Comparison of ENCODE assay signal across 29 cellular contexts in the genomic region with DNA sequence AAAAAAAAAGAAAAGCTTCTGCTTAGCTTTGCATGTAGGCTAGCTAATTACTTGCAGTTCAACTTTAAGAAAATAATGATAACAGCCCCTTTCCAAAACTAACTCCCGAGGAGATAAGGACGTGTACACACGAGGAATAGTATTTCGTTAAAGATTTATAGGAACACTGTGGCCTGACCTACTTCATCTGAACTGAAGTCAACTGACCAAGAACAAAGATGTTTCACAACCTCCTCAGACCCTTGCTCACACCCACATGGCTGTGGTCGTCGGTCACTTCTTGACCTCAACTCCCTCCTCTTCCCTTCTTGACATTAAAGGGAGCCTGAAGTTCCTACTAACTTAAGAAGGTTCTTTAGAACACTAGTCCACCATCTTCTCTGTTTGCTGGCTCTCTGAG. TPM values are rescaled to one million over a fixed set of nuclear protein-coding genes. Genes with fewer than 3 reads are reported as not detected.
A peak's percentile ranks its signal among the peaks of the same experiment; 100 is the strongest.
DNase-seq lines count a peak whose midpoint lies in the region; ATAC-seq and TF ChIP-seq lines count a peak whose summit lies in the region.
"Had no signal": no experiment of that assay in that cellular context is flagged by ENCODE, and none has a peak within 500 bp of the region (broad histone marks: within the 10 kb centered on the region; RNA-seq: fewer than 3 reads in every experiment).

No MANE protein-coding gene starts in this region.

- H3K9ac ChIP-seq in mammary epithelial cell (ENCODE audit: insufficient read depth, low read length) = no peak overlapping the region
- H3K9ac ChIP-seq: GM23248 had no signal

- no peak for DNase-seq in activated naive CD4-positive, alpha-beta T cell (lab: John Stamatoyannopoulos, UW)
- DNase-seq in hepatocyte (ENCODE audit: low spot score) (peak; percentile 31), progenitor cell of endocrine pancreas (ENCODE audit: low spot score, unreplicated experiment) (no peak), mammary epithelial cell (no peak)
- no peak for DNase-seq in stimulated activated effector memory CD8-positive, alpha-beta T cell treated with anti-CD3 and anti-CD28 coated beads, Interleukin-12 subunit alpha, Interleukin-12 subunit beta, amount 100 ng/mL, for 72 hours (ENCODE audit: low spot score in 2 of 2)
- DNase-seq: ACHN, BE2C, DMS53, GM23248, H7, KBM-7, MG63, NCI-H1048, NCI-H1417, NCI-H1694, NCI-H2029 treated with DMSO at 0.1 percent for 48 hours, NCI-H2227 treated with DMSO at 0.1 percent for 48 hours, NCI-H526 treated with DMSO at 0.1 percent for 48 hours, Right ventricle myocardium superior, RPMI8226 had no signal

- H3K27ac Mint-ChIP-seq in activated naive CD4-positive, alpha-beta T cell treated with anti-CD3 and anti-CD28 coated beads, Interleukin-2, amount 50 U/mL, for 24 hours = peak overlapping the region; percentile 5
- H3K27ac Mint-ChIP-seq in progenitor cell of endocrine pancreas = peak overlapping the region; percentile 76
- no peak overlapping the region for H3K27ac Mint-ChIP-seq in stimulated activated effector memory CD8-positive, alpha-beta T cell treated with anti-CD3 and anti-CD28 coated beads, Interleukin-12 subunit alpha, Interleukin-12 subunit beta, amount 100 ng/mL, for 72 hours

- 25% methylated on average over 6 of the region's 6 CpGs for WGBS in hepatocyte (ENCODE audit: low lambda C conversion rate, missing lambda C conversion rate)
- 69% methylated on average over 6 of the region's 6 CpGs for WGBS in mammary epithelial cell (ENCODE audit: low coverage, missing lambda C conversion rate)

- no TSS peak for BruUV-seq in mammary epithelial cell (replicated peaks; lab: Mats Ljungman, UMichigan)

- H3K4me2 ChIP-seq in hepatocyte (no peak overlapping the region), mammary epithelial cell (ENCODE audit: insufficient read depth, low read depth, low read length) (no peak overlapping the region)

- no peaks in the 10 kb centered on the region for H3K9me3 Mint-ChIP-seq in activated naive CD4-positive, alpha-beta T cell treated with anti-CD3 and anti-CD28 coated beads, Interleukin-2, amount 50 U/mL, for 24 hours
- H3K9me3 Mint-ChIP-seq in progenitor cell of endocrine pancreas (ENCODE audit: low read depth) = no peaks in the 10 kb centered on the region
- no peaks in the 10 kb centered on the region for H3K9me3 Mint-ChIP-seq in stimulated activated effector memory CD8-positive, alpha-beta T cell treated with anti-CD3 and anti-CD28 coated beads, Interleukin-12 subunit alpha, Interleukin-12 subunit beta, amount 100 ng/mL, for 72 hours

- intact Hi-C loops in mammary epithelial cell (cut with micrococcal nuclease) = no loop called here

- H3K4me3 ChIP-seq in hepatocyte (no peak overlapping the region), mammary epithelial cell (replicated peaks in 1 of 3; ENCODE audit: insufficient read depth in 1 of 3, low read depth in 2 of 3, low read length in 3 of 3) (no peak overlapping the region)
- H3K4me3 ChIP-seq: GM23248, MG63, SJSA1 had no signal

- no peaks in the 10 kb centered on the region for H3K4me1 Mint-ChIP-seq in activated naive CD4-positive, alpha-beta T cell treated with anti-CD3 and anti-CD28 coated beads, Interleukin-2, amount 50 U/mL, for 24 hours
- H3K4me1 Mint-ChIP-seq in progenitor cell of endocrine pancreas (ENCODE audit: low read depth) = peaks cover 18% of the 10 kb centered on the region
- H3K4me1 Mint-ChIP-seq in stimulated activated effector memory CD8-positive, alpha-beta T cell treated with anti-CD3 and anti-CD28 coated beads, Interleukin-12 subunit alpha, Interleukin-12 subunit beta, amount 100 ng/mL, for 72 hours = no peaks in the 10 kb centered on the region

- no peaks in the 10 kb centered on the region for H3K9me3 ChIP-seq in hepatocyte (ENCODE audit: low read depth)
- no peaks in the 10 kb centered on the region for H3K9me3 ChIP-seq in mammary epithelial cell (replicated peaks; ENCODE audit: insufficient read depth, low read length)
- H3K9me3 ChIP-seq: BE2C, MG63, SJSA1 had no signal

- H3K9me2 ChIP-seq in hepatocyte (replicated peaks; ENCODE audit: insufficient read depth) = no peaks in the 10 kb centered on the region

- no peaks in the 10 kb centered on the region for H3K36me3 Mint-ChIP-seq in activated naive CD4-positive, alpha-beta T cell treated with anti-CD3 and anti-CD28 coated beads, Interleukin-2, amount 50 U/mL, for 24 hours
- no peaks in the 10 kb centered on the region for H3K36me3 Mint-ChIP-seq in progenitor cell of endocrine pancreas (ENCODE audit: insufficient read depth)
- no peaks in the 10 kb centered on the region for H3K36me3 Mint-ChIP-seq in stimulated activated effector memory CD8-positive, alpha-beta T cell treated with anti-CD3 and anti-CD28 coated beads, Interleukin-12 subunit alpha, Interleukin-12 subunit beta, amount 100 ng/mL, for 72 hours

- H3K36me3 ChIP-seq in hepatocyte (replicated peaks; ENCODE audit: insufficient read depth, low read depth) = no peaks in the 10 kb centered on the region
- no peaks in the 10 kb centered on the region for H3K36me3 ChIP-seq in mammary epithelial cell (ENCODE audit: insufficient read depth, low read length)
- H3K36me3 ChIP-seq: BE2C, MG63, SJSA1 had no signal

- no peak overlapping the region for H2AFZ ChIP-seq in hepatocyte
- no peak overlapping the region for H2AFZ ChIP-seq in mammary epithelial cell (ENCODE audit: low read depth, low read length)
- H2AFZ ChIP-seq: GM23248 had no signal

- H3K27me3 ChIP-seq in hepatocyte = no peaks in the 10 kb centered on the region
- no peaks in the 10 kb centered on the region for H3K27me3 ChIP-seq in mammary epithelial cell (ENCODE audit: insufficient read depth, low read length)
- H3K27me3 ChIP-seq: BE2C, MG63 had no signal

- H3K27me3 Mint-ChIP-seq in activated naive CD4-positive, alpha-beta T cell treated with anti-CD3 and anti-CD28 coated beads, Interleukin-2, amount 50 U/mL, for 24 hours = peaks cover 9% of the 10 kb centered on the region
- H3K27me3 Mint-ChIP-seq in progenitor cell of endocrine pancreas = peaks cover 16% of the 10 kb centered on the region

- H4K20me1 ChIP-seq in hepatocyte (ENCODE audit: insufficient read depth, poor library complexity, severe bottlenecking) = no peaks in the 10 kb centered on the region
- H4K20me1 ChIP-seq in mammary epithelial cell (ENCODE audit: insufficient read depth, low read length) = no peaks in the 10 kb centered on the region

- H3K4me1 ChIP-seq in hepatocyte (ENCODE audit: insufficient read depth) (peaks cover 23% of the 10 kb centered on the region), mammary epithelial cell (ENCODE audit: insufficient read depth, low read length) (no peaks in the 10 kb centered on the region)
- H3K4me1 ChIP-seq: SJSA1 had no signal

- CTCF ChIA-PET in mammary epithelial cell (lab: Charles Lee; ENCODE audit: low non-redundant PET) = interaction anchor here (0.7 kb wide), 1 partner anchor 131 kb away, joined by 8 read pairs; no protein-coding TSS in a partner anchor

- in situ Hi-C loops in mammary epithelial cell (cut with MboI; ENCODE audit: low sequenced_read_pairs in 2 of 2) = no loop called here

- TF ChIP-seq CTCF in hepatocyte (IDR thresholded peaks at IDR 0.05; ENCODE audit: poor library complexity) = no peak
- no peak for TF ChIP-seq CTCF in progenitor cell of endocrine pancreas (IDR thresholded peaks at IDR 0.05; ENCODE audit: unreplicated experiment)
- TF ChIP-seq CTCF in mammary epithelial cell (conservative IDR thresholded peaks at IDR 0.05 in 1 of 2, IDR thresholded peaks at IDR 0.05 in 1 of 2; ENCODE audit: extremely low read depth in 1 of 2, insufficient read depth in 1 of 2, low read depth in 1 of 2, low read length in 2 of 2) = no peak

- no peak overlapping the region for H3K4me3 Mint-ChIP-seq in activated naive CD4-positive, alpha-beta T cell treated with anti-CD3 and anti-CD28 coated beads, Interleukin-2, amount 50 U/mL, for 24 hours
- H3K4me3 Mint-ChIP-seq in progenitor cell of endocrine pancreas (ENCODE audit: low read depth) = no peak overlapping the region
- no peak overlapping the region for H3K4me3 Mint-ChIP-seq in stimulated activated effector memory CD8-positive, alpha-beta T cell treated with anti-CD3 and anti-CD28 coated beads, Interleukin-12 subunit alpha, Interleukin-12 subunit beta, amount 100 ng/mL, for 72 hours

- dilution Hi-C loops in mammary epithelial cell (cut with HindIII; ENCODE audit: low sequenced_read_pairs) = loop anchor here (10.0 kb wide), 1 partner anchor 197 kb away; no protein-coding TSS in a partner anchor

- H3K27ac ChIP-seq in hepatocyte (peak overlapping the region; percentile 88), mammary epithelial cell (ENCODE audit: insufficient read depth, low read depth, low read length) (no peak overlapping the region)
- H3K27ac ChIP-seq: 22Rv1, GM23248, SJSA1 had no signal

- ATAC-seq in GM21390 (IDR thresholded peaks at IDR 0.05; ENCODE audit: unreplicated experiment) (no peak), esophagus mucosa (no peak)
- no peak for ATAC-seq in stimulated activated effector memory CD8-positive, alpha-beta T cell treated with anti-CD3 and anti-CD28 coated beads, Interleukin-12 subunit alpha, Interleukin-12 subunit beta, amount 100 ng/mL, for 72 hours

- H3K79me2 ChIP-seq in hepatocyte (no peaks in the 10 kb centered on the region), mammary epithelial cell (ENCODE audit: insufficient read depth, low read length) (no peaks in the 10 kb centered on the region)

RNA-seq across cellular contexts. Expression of a gene that starts 25.3 kb away (rescaled TPM):
- not detected in 2 replicates for total RNA-seq in hepatocyte
- 0.90 TPM in 1 of 2 replicates, not detected in the other for polyA plus RNA-seq in hepatocyte
- not detected in 2 replicates for total RNA-seq in progenitor cell of endocrine pancreas
- under 1 TPM in 1 of 2 donors, not detected in 1; 0.17 TPM for total RNA-seq in mammary epithelial cell
- polyA plus RNA-seq in mammary epithelial cell = 0.18 TPM
- not detected for polyA minus RNA-seq in mammary epithelial cell
- total RNA-seq in esophagus mucosa = not detected
- total RNA-seq: Daoy, G401, GM23248, H7, LHCN-M2, NCI-H460, Right ventricle myocardium superior, SJSA1 had no signal
- polyA plus RNA-seq: GM23248 had no signal
